In genomic region chr4:121096629-121097028, GRCh38 we compare ENCODE assay signal across 8 cellular contexts. TPM values are rescaled to one million over a fixed set of nuclear protein-coding genes. Genes with fewer than 3 reads are reported as not detected.
A peak's percentile ranks its signal among the peaks of the same experiment; 100 is the strongest.
DNase-seq lines count a peak whose midpoint lies in the region; ATAC-seq and TF ChIP-seq lines count a peak whose summit lies in the region.

No MANE protein-coding gene starts in this region.

- no peak overlapping the region for H3K27ac Mint-ChIP-seq in activated CD4-positive, alpha-beta memory T cell treated with anti-CD3 and anti-CD28 coated beads for 36 hours

- no peaks in the 10 kb centered on the region for H3K9me3 Mint-ChIP-seq in activated CD4-positive, alpha-beta memory T cell treated with anti-CD3 and anti-CD28 coated beads for 36 hours

- no peaks in the 10 kb centered on the region for H3K36me3 ChIP-seq in left ventricle myocardium inferior

- TF ChIP-seq CTCF in left ventricle myocardium inferior (IDR thresholded peaks at IDR 0.05; ENCODE audit: borderline replicate concordance) (peak; percentile 74), RWPE1 (conservative IDR thresholded peaks at IDR 0.05; ENCODE audit: low read depth) (peak; percentile 52)

- H3K4me3 ChIP-seq in left ventricle myocardium inferior, result no peak overlapping the region

- CTCF ChIA-PET in RWPE1 (lab: Yijun Ruan, JAX), result interaction anchor here (0.6 kb wide), 2 partner anchors 13 to 927 kb away, joined by 4 to 7 read pairs; no protein-coding TSS in a partner anchor
- CTCF ChIA-PET in activated CD4-positive, alpha-beta memory T cell treated with anti-CD3 and anti-CD28 coated beads for 36 hours (lab: Charles Lee), result interaction anchor here (0.6 to 1.0 kb wide), 2 partner anchors 42 to 942 kb away, joined by 3 to 5 read pairs; no protein-coding TSS in a partner anchor

- no peaks in the 10 kb centered on the region for H3K27me3 ChIP-seq in left ventricle myocardium inferior (ENCODE audit: low read depth)

- H3K4me1 Mint-ChIP-seq in activated CD4-positive, alpha-beta memory T cell treated with anti-CD3 and anti-CD28 coated beads for 36 hours (ENCODE audit: low read depth), result no peaks in the 10 kb centered on the region

- no peak for ATAC-seq in Right ventricle myocardium inferior
- ATAC-seq in HG02678 (IDR thresholded peaks at IDR 0.05; ENCODE audit: unreplicated experiment), result no peak

- no peaks in the 10 kb centered on the region for H3K4me1 ChIP-seq in left ventricle myocardium inferior

- no peaks in the 10 kb centered on the region for H3K9me3 ChIP-seq in left ventricle myocardium inferior (replicated peaks)

- POLR2A ChIA-PET in RWPE1 (lab: Yijun Ruan, JAX; ENCODE audit: low non-redundant PET), result no interaction called here
- POLR2A ChIA-PET in activated CD4-positive, alpha-beta memory T cell treated with anti-CD3 and anti-CD28 coated beads for 36 hours (lab: Charles Lee), result no interaction called here

- DNase-seq in left ventricle myocardium inferior, result no peak
- DNase-seq in Right ventricle myocardium inferior (ENCODE audit: missing footprints), result no peak
- DNase-seq in RWPE1 (ENCODE audit: low spot score), result peak; percentile 34
- DNase-seq in fibroblast of the conjunctiva (ENCODE audit: low read depth), result peak; percentile 41
- DNase-seq in stromal cell of bone marrow (ENCODE audit: low read depth), result peak; percentile 28
- DNase-seq in NCI-H2227 (lab: John Stamatoyannopoulos, UW; ENCODE audit: unreplicated experiment), result no peak
- DNase-seq in activated CD4-positive, alpha-beta memory T cell treated with anti-CD3 and anti-CD28 coated beads for 36 hours, result no peak

- H3K36me3 Mint-ChIP-seq in activated CD4-positive, alpha-beta memory T cell treated with anti-CD3 and anti-CD28 coated beads for 36 hours, result no peaks in the 10 kb centered on the region

- H3K27ac ChIP-seq in left ventricle myocardium inferior (replicated peaks), result no peak overlapping the region
- no peak overlapping the region for H3K27ac ChIP-seq in RWPE1

- no peak overlapping the region for H3K4me3 Mint-ChIP-seq in activated CD4-positive, alpha-beta memory T cell treated with anti-CD3 and anti-CD28 coated beads for 36 hours

- intact Hi-C loops in left ventricle myocardium inferior (cut with micrococcal nuclease) (no loop called here), Right ventricle myocardium inferior (cut with DNase I) (loop anchor here (2.0 to 10.0 kb wide), 4 partner anchors 74 to 1022 kb away; no protein-coding TSS in a partner anchor)
- intact Hi-C loops in activated CD4-positive, alpha-beta memory T cell treated with anti-CD3 and anti-CD28 coated beads for 36 hours (cut with micrococcal nuclease), result loop anchor here (1.0 to 5.0 kb wide), 4 partner anchors 211 to 1025 kb away; no protein-coding TSS in a partner anchor

- H3K27me3 Mint-ChIP-seq in activated CD4-positive, alpha-beta memory T cell treated with anti-CD3 and anti-CD28 coated beads for 36 hours, result no peaks in the 10 kb centered on the region

RNA-seq across cellular contexts. Expression of gene NDNF, which starts 24.3 kb away (rescaled TPM):
- total RNA-seq in left ventricle myocardium inferior (6.8 TPM), Right ventricle myocardium inferior (8.1 TPM)
- not detected for total RNA-seq in activated CD4-positive, alpha-beta memory T cell treated with anti-CD3 and anti-CD28 coated beads for 36 hours

Comparison
In these comparisons a context has a peak if more than half of its experiments do, and no peak if none do; other contexts are left out.
1. DNase-seq: peak in RWPE1 (single experiment), fibroblast of the conjunctiva (single experiment) and stromal cell of bone marrow (single experiment); none in left ventricle myocardium inferior (single experiment), Right ventricle myocardium inferior (single experiment), NCI-H2227 (single experiment) and activated CD4-positive, alpha-beta memory T cell treated with anti-CD3 and anti-CD28 coated beads for 36 hours (single experiment).